1 cellular context compared by ENCODE assay signal in the genomic region with DNA sequence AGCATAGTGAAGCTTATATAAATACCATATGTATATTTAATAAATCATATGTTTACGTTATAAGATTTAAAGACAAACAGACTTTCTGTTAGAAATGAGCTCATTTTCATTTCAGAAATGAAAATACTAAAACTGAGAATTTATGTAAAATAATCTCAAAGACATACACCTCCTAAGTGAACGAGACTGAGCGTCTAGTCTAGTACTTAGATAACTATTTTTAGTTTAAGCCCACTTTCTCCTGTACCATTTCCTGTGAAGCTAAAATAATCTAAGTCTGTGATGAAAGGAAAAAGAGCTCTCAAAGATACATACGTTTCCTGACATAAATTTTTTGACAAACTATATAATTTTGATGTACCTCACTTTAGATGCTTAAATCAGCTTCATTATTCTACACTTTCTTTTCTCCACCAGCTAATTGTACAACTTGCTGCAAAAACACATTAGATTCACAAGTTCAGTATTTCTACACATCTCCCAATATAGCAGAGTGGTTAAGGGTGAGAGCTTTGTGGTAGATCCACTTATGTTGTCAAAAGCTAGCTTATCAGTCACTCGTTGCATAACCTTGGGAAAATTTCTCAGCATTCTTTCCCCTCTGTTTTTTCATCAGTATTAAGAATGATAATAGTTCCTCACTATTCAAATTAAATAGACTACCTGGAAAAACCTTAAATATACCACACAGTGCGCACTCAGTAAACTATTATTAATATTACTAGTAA.
TF ChIP-seq lines count a peak whose summit lies in the region.

No MANE protein-coding gene starts in this region.

TF ChIP-seq in WTC11, 78 proteins besides CTCF, POLR2A, EP300 and RAD21 (continued from another document):
- TF ChIP-seq, protein P1, sequence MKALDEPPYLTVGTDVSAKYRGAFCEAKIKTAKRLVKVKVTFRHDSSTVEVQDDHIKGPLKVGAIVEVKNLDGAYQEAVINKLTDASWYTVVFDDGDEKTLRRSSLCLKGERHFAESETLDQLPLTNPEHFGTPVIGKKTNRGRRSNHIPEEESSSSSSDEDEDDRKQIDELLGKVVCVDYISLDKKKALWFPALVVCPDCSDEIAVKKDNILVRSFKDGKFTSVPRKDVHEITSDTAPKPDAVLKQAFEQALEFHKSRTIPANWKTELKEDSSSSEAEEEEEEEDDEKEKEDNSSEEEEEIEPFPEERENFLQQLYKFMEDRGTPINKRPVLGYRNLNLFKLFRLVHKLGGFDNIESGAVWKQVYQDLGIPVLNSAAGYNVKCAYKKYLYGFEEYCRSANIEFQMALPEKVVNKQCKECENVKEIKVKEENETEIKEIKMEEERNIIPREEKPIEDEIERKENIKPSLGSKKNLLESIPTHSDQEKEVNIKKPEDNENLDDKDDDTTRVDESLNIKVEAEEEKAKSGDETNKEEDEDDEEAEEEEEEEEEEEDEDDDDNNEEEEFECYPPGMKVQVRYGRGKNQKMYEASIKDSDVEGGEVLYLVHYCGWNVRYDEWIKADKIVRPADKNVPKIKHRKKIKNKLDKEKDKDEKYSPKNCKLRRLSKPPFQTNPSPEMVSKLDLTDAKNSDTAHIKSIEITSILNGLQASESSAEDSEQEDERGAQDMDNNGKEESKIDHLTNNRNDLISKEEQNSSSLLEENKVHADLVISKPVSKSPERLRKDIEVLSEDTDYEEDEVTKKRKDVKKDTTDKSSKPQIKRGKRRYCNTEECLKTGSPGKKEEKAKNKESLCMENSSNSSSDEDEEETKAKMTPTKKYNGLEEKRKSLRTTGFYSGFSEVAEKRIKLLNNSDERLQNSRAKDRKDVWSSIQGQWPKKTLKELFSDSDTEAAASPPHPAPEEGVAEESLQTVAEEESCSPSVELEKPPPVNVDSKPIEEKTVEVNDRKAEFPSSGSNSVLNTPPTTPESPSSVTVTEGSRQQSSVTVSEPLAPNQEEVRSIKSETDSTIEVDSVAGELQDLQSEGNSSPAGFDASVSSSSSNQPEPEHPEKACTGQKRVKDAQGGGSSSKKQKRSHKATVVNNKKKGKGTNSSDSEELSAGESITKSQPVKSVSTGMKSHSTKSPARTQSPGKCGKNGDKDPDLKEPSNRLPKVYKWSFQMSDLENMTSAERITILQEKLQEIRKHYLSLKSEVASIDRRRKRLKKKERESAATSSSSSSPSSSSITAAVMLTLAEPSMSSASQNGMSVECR (CRISPR knock-in tag; IDR thresholded peaks at IDR 0.05; ENCODE audit: borderline replicate concordance), result no peak
- no peak for TF ChIP-seq ZNF121 (CRISPR knock-in tag; IDR thresholded peaks at IDR 0.05)
- TF ChIP-seq ZNF317 (CRISPR knock-in tag; IDR thresholded peaks at IDR 0.05; ENCODE audit: borderline replicate concordance, low read depth), result no peak
- TF ChIP-seq NR1H2 (CRISPR knock-in tag; IDR thresholded peaks at IDR 0.05), result no peak
- TF ChIP-seq ZNF263 (CRISPR knock-in tag; IDR thresholded peaks at IDR 0.05; ENCODE audit: low read depth), result no peak
- no peak for TF ChIP-seq HMGA2 (CRISPR knock-in tag; IDR thresholded peaks at IDR 0.05)
- TF ChIP-seq, protein P2, sequence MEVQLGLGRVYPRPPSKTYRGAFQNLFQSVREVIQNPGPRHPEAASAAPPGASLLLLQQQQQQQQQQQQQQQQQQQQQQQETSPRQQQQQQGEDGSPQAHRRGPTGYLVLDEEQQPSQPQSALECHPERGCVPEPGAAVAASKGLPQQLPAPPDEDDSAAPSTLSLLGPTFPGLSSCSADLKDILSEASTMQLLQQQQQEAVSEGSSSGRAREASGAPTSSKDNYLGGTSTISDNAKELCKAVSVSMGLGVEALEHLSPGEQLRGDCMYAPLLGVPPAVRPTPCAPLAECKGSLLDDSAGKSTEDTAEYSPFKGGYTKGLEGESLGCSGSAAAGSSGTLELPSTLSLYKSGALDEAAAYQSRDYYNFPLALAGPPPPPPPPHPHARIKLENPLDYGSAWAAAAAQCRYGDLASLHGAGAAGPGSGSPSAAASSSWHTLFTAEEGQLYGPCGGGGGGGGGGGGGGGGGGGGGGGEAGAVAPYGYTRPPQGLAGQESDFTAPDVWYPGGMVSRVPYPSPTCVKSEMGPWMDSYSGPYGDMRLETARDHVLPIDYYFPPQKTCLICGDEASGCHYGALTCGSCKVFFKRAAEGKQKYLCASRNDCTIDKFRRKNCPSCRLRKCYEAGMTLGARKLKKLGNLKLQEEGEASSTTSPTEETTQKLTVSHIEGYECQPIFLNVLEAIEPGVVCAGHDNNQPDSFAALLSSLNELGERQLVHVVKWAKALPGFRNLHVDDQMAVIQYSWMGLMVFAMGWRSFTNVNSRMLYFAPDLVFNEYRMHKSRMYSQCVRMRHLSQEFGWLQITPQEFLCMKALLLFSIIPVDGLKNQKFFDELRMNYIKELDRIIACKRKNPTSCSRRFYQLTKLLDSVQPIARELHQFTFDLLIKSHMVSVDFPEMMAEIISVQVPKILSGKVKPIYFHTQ (CRISPR knock-in tag; IDR thresholded peaks at IDR 0.05), result no peak
- TF ChIP-seq SMAD4 (CRISPR knock-in tag; IDR thresholded peaks at IDR 0.05), result no peak
- TF ChIP-seq, protein P3, sequence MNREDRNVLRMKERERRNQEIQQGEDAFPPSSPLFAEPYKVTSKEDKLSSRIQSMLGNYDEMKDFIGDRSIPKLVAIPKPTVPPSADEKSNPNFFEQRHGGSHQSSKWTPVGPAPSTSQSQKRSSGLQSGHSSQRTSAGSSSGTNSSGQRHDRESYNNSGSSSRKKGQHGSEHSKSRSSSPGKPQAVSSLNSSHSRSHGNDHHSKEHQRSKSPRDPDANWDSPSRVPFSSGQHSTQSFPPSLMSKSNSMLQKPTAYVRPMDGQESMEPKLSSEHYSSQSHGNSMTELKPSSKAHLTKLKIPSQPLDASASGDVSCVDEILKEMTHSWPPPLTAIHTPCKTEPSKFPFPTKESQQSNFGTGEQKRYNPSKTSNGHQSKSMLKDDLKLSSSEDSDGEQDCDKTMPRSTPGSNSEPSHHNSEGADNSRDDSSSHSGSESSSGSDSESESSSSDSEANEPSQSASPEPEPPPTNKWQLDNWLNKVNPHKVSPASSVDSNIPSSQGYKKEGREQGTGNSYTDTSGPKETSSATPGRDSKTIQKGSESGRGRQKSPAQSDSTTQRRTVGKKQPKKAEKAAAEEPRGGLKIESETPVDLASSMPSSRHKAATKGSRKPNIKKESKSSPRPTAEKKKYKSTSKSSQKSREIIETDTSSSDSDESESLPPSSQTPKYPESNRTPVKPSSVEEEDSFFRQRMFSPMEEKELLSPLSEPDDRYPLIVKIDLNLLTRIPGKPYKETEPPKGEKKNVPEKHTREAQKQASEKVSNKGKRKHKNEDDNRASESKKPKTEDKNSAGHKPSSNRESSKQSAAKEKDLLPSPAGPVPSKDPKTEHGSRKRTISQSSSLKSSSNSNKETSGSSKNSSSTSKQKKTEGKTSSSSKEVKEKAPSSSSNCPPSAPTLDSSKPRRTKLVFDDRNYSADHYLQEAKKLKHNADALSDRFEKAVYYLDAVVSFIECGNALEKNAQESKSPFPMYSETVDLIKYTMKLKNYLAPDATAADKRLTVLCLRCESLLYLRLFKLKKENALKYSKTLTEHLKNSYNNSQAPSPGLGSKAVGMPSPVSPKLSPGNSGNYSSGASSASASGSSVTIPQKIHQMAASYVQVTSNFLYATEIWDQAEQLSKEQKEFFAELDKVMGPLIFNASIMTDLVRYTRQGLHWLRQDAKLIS (CRISPR knock-in tag; IDR thresholded peaks at IDR 0.05; ENCODE audit: borderline replicate concordance), result no peak
- TF ChIP-seq, protein P4, sequence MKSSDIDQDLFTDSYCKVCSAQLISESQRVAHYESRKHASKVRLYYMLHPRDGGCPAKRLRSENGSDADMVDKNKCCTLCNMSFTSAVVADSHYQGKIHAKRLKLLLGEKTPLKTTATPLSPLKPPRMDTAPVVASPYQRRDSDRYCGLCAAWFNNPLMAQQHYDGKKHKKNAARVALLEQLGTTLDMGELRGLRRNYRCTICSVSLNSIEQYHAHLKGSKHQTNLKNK (CRISPR knock-in tag; IDR thresholded peaks at IDR 0.05), result no peak
